Comparison of ENCODE assay signal across 13 cellular contexts in the genomic region with DNA sequence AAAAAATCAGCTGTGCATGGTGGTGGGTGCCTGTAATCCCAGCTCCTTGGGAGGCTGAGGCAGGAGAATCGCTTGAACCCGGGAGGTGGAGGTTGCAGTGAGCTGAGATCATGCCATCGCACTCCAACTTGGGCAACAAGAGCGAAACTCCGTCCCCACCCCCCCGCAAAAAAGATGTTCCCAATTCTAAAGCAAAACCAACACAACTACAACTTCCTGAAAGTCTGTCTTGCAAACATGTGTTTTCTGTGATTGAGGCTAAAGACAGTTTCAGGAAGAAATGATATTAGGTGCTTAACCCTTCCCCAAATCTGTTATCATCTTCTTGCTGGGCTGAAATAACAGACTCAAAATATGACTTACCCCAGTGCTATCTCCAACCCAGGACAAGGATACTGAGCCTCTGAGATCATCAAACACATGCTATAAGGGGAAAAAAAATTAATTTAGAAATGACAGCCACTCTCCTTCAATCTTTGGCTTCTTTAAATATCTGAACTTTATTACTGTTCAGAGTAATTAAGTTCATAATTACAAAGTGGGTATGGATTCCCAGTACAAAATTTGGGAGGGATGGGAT. TPM values are rescaled to one million over a fixed set of nuclear protein-coding genes. Genes with fewer than 3 reads are reported as not detected.
DNase-seq lines count a peak whose midpoint lies in the region; ATAC-seq and TF ChIP-seq lines count a peak whose summit lies in the region.
"Had no signal": no experiment of that assay in that cellular context is flagged by ENCODE, and none has a peak within 500 bp of the region (broad histone marks: within the 10 kb centered on the region; RNA-seq: fewer than 3 reads in every experiment).

No MANE protein-coding gene starts in this region.

- H2AFZ ChIP-seq in mammary epithelial cell (ENCODE audit: low read depth, low read length) = no peak overlapping the region

- H3K4me2 ChIP-seq in mammary epithelial cell (ENCODE audit: insufficient read depth, low read depth, low read length) = no peak overlapping the region

- in situ Hi-C loops in mammary epithelial cell (cut with MboI; ENCODE audit: low sequenced_read_pairs in 2 of 2) = no loop called here

- TF ChIP-seq POLR2A in breast epithelium (IDR thresholded peaks at IDR 0.05) = no peak
- no peak for TF ChIP-seq POLR2A in vagina (IDR thresholded peaks at IDR 0.05)

- H3K36me3 ChIP-seq in breast epithelium = no peaks in the 10 kb centered on the region
- H3K36me3 ChIP-seq in mammary epithelial cell (ENCODE audit: insufficient read depth, low read length) = no peaks in the 10 kb centered on the region
- H3K36me3 ChIP-seq in ascending aorta = peaks cover 27 to 32% of the 10 kb centered on the region in 2 donors
- H3K36me3 ChIP-seq in vagina = peaks cover 0 to 7% of the 10 kb centered on the region in 2 donors
- peaks cover 2% of the 10 kb centered on the region; the same call in 1 of the 2 replicates for H3K36me3 ChIP-seq in H7 (replicated peaks; ENCODE audit: control insufficient read depth, insufficient read depth, low read length)

- H3K4me3 ChIP-seq in breast epithelium (no peak overlapping the region), mammary epithelial cell (replicated peaks in 1 of 3; ENCODE audit: insufficient read depth in 1 of 3, low read depth in 2 of 3, low read length in 3 of 3) (no peak overlapping the region), ascending aorta (no peak overlapping the region), vagina (no peak overlapping the region), H7 (ENCODE audit: insufficient read depth, low read depth, low read length) (no peak overlapping the region)

- H3K79me2 ChIP-seq in mammary epithelial cell (ENCODE audit: insufficient read depth, low read length) = no peaks in the 10 kb centered on the region

- no peak overlapping the region for H3K9ac ChIP-seq in mammary epithelial cell (ENCODE audit: insufficient read depth, low read length)

- no peaks in the 10 kb centered on the region for H3K27me3 ChIP-seq in breast epithelium
- H3K27me3 ChIP-seq in mammary epithelial cell (ENCODE audit: insufficient read depth, low read length) = no peaks in the 10 kb centered on the region
- H3K27me3 ChIP-seq in ascending aorta = no peaks in the 10 kb centered on the region
- H3K27me3 ChIP-seq in vagina = no peaks in the 10 kb centered on the region
- H3K27me3 ChIP-seq in H7 (ENCODE audit: control insufficient read depth, insufficient read depth, low read length) = no peaks in the 10 kb centered on the region

- intact Hi-C loops in breast epithelium (cut with DNase I; ENCODE audit: low total_unique reads) (no loop called here), mammary epithelial cell (cut with micrococcal nuclease) (no loop called here), ascending aorta (cut with DNase I) (no loop called here), vagina (cut with DNase I) (no loop called here), posterior cingulate gyrus (cut with DNase I) (no loop called here)

- BruUV-seq in mammary epithelial cell (replicated peaks; lab: Mats Ljungman, UMichigan) = no TSS peak

- TF ChIP-seq CTCF in breast epithelium (IDR thresholded peaks at IDR 0.05) = no peak
- TF ChIP-seq CTCF in mammary epithelial cell (conservative IDR thresholded peaks at IDR 0.05 in 1 of 2, IDR thresholded peaks at IDR 0.05 in 1 of 2; ENCODE audit: extremely low read depth in 1 of 2, insufficient read depth in 1 of 2, low read depth in 1 of 2, low read length in 2 of 2) = no peak
- no peak for TF ChIP-seq CTCF in ascending aorta (IDR thresholded peaks at IDR 0.05)
- no peak for TF ChIP-seq CTCF in vagina (IDR thresholded peaks at IDR 0.05)

- ATAC-seq in HG03025 (IDR thresholded peaks at IDR 0.05; ENCODE audit: low FRiP score, unreplicated experiment) = no peak
- ATAC-seq: foreskin keratinocyte, left lobe of liver had no signal

- H3K9me3 ChIP-seq in breast epithelium (no peaks in the 10 kb centered on the region), mammary epithelial cell (replicated peaks; ENCODE audit: insufficient read depth, low read length) (no peaks in the 10 kb centered on the region), ascending aorta (no peaks in the 10 kb centered on the region), vagina (no peaks in the 10 kb centered on the region)

- DNase-seq in breast epithelium (ENCODE audit: low spot score in 2 of 2) = no peak
- no peak for DNase-seq in mammary epithelial cell
- DNase-seq in ascending aorta (ENCODE audit: low spot score in 2 of 2) = no peak
- DNase-seq in midbrain (lab: John Stamatoyannopoulos, UW) = peak; percentile 16
- DNase-seq in vagina (ENCODE audit: extremely low spot score in 2 of 2) = no peak
- no peak for DNase-seq in H7
- DNase-seq in posterior cingulate gyrus = no peak
- DNase-seq: activated B cell treated with CpG ODN at 0.5 μM for 24 hours, foreskin keratinocyte, GDM1, NCI-H2081 had no signal

- peak overlapping the region; percentile 3 to 18 for H3K27ac ChIP-seq in breast epithelium
- H3K27ac ChIP-seq in mammary epithelial cell (ENCODE audit: insufficient read depth, low read depth, low read length) = no peak overlapping the region
- H3K27ac ChIP-seq in ascending aorta = peak overlapping the region; percentile 87 to 92
- H3K27ac ChIP-seq in vagina = peak overlapping the region; percentile 69
- H3K27ac ChIP-seq: foreskin keratinocyte had no signal

- dilution Hi-C loops in mammary epithelial cell (cut with HindIII; ENCODE audit: low sequenced_read_pairs) = no loop called here

- whole genome bisulfite sequencing in mammary epithelial cell (ENCODE audit: low coverage, missing lambda C conversion rate) = 100% methylated on average over 2 of the region's 6 CpGs

- CTCF ChIA-PET in mammary epithelial cell (lab: Charles Lee; ENCODE audit: low non-redundant PET) = no interaction called here

- H4K20me1 ChIP-seq in mammary epithelial cell (ENCODE audit: insufficient read depth, low read length) = no peaks in the 10 kb centered on the region

- H3K4me1 ChIP-seq in breast epithelium (no peaks in the 10 kb centered on the region), mammary epithelial cell (ENCODE audit: insufficient read depth, low read length) (peaks cover 14% of the 10 kb centered on the region), ascending aorta (peaks cover 11 to 66% of the 10 kb centered on the region in 2 donors), vagina (peaks cover 14% of the 10 kb centered on the region)

RNA-seq across cellular contexts. Expression of gene SORT1, which starts 28.5 kb away (rescaled TPM):
- 100 to 1,000 TPM in 1 of 3 donors, 10 to 100 TPM in 2; 51.1 to 135 (median 69.8) TPM for total RNA-seq in breast epithelium
- 10 to 100 TPM; 24.6 to 41.8 TPM for total RNA-seq in mammary epithelial cell
- 6.9 TPM for polyA plus RNA-seq in mammary epithelial cell
- polyA minus RNA-seq in mammary epithelial cell = 53.9 TPM
- 111 TPM for total RNA-seq in ascending aorta
- total RNA-seq in vagina = 30.7 TPM
- 12.4 and 15.9 TPM in 2 replicates for total RNA-seq in H7 (2014; rRNA removed; shearing (Covaris generic))

RNA-seq across cellular contexts. Expression of gene PSMA5, which starts 57.0 kb away (rescaled TPM):
- total RNA-seq in breast epithelium = 10 to 100 TPM; 23.7 to 36.7 (median 28.8) TPM
- 100 to 1,000 TPM in 1 of 2 donors, 10 to 100 TPM in 1; 46.0 to 110 TPM for total RNA-seq in mammary epithelial cell
- polyA plus RNA-seq in mammary epithelial cell = 118 TPM
- polyA minus RNA-seq in mammary epithelial cell = 65.3 TPM
- total RNA-seq in ascending aorta = 2.6 TPM
- 23.1 TPM for total RNA-seq in vagina
- 141 and 142 TPM in 2 replicates for total RNA-seq in H7 (2014; rRNA removed; shearing (Covaris generic))
